ENCODE assay signal across 9 cellular contexts in genomic region chr19:511101-511841, GRCh38. TPM values are rescaled to one million over a fixed set of nuclear protein-coding genes. Genes with fewer than 3 reads are reported as not detected.
DNase-seq lines count a peak whose midpoint lies in the region; ATAC-seq and TF ChIP-seq lines count a peak whose summit lies in the region.
"Had no signal": no experiment of that assay in that cellular context is flagged by ENCODE, and none has a peak within 500 bp of the region (broad histone marks: within the 10 kb centered on the region; RNA-seq: fewer than 3 reads in every experiment).

No MANE protein-coding gene starts in this region.

- peak overlapping the region; percentile 97 for H3K27ac Mint-ChIP-seq in central memory CD8-positive, alpha-beta T cell (ENCODE audit: low read depth)
- no peak overlapping the region for H3K27ac Mint-ChIP-seq in Caco-2 (ENCODE audit: unreplicated experiment)

- no peaks in the 10 kb centered on the region for H3K27me3 ChIP-seq in Caco-2 (replicated peaks; ENCODE audit: control insufficient read depth, insufficient read depth, low read length)

- H3K27me3 Mint-ChIP-seq in central memory CD8-positive, alpha-beta T cell, result no peaks in the 10 kb centered on the region
- H3K27me3 Mint-ChIP-seq in Caco-2 (ENCODE audit: insufficient read depth, unreplicated experiment), result no peaks in the 10 kb centered on the region

- no peaks in the 10 kb centered on the region for H3K9me3 Mint-ChIP-seq in central memory CD8-positive, alpha-beta T cell
- no peaks in the 10 kb centered on the region for H3K9me3 Mint-ChIP-seq in Caco-2 (ENCODE audit: unreplicated experiment)

- peak; percentile 66 for ATAC-seq in central memory CD8-positive, alpha-beta T cell (replicated peaks; ENCODE audit: extremely low read depth, poor library complexity, severe bottlenecking)
- ATAC-seq in GM21717 (IDR thresholded peaks at IDR 0.05; ENCODE audit: unreplicated experiment), result no peak

- no peak for TF ChIP-seq CTCF in Caco-2 (IDR thresholded peaks at IDR 0.05; ENCODE audit: insufficient read depth in 1 of 2, low read depth in 1 of 2, low read length in 1 of 2, severe bottlenecking in 1 of 2, unreplicated experiment in 1 of 2)

- peaks cover 41% of the 10 kb centered on the region for H3K4me1 Mint-ChIP-seq in central memory CD8-positive, alpha-beta T cell
- peaks cover 14% of the 10 kb centered on the region for H3K4me1 Mint-ChIP-seq in Caco-2 (ENCODE audit: low read depth, unreplicated experiment)

- CTCF ChIA-PET in Caco-2 (lab: Charles Lee), result interaction anchor here (0.6 to 1.5 kb wide), 4 partner anchors 10 to 273 kb away, joined by 4 to 9 read pairs (median 6); partner anchors contain the start of genes CDC34 and MADCAM1

- H3K36me3 Mint-ChIP-seq in central memory CD8-positive, alpha-beta T cell (ENCODE audit: insufficient read depth), result peaks cover 26% of the 10 kb centered on the region
- peaks cover 41% of the 10 kb centered on the region for H3K36me3 Mint-ChIP-seq in Caco-2 (ENCODE audit: insufficient read depth, unreplicated experiment)

- POLR2A ChIA-PET in Caco-2 (lab: Charles Lee), result interaction anchor here (1.1 kb wide), 1 partner anchor 19 kb away, joined by 3 read pairs; no protein-coding TSS in a partner anchor

- no peak overlapping the region for H3K4me3 ChIP-seq in Caco-2 (ENCODE audit: low read depth, low read length)

- no peaks in the 10 kb centered on the region for H3K9me3 ChIP-seq in Caco-2

- intact Hi-C loops in Caco-2 (cut with micrococcal nuclease; ENCODE audit: unreplicated experiment), result no loop called here

- H3K4me1 ChIP-seq in Caco-2, result peaks cover 11% of the 10 kb centered on the region

- DNase-seq in DMS 273 treated with DMSO at 0.1 percent for 48 hours (lab: John Stamatoyannopoulos, UW), result peak; percentile 76
- DNase-seq in NCI-H187 treated with DMSO at 0.1 percent for 48 hours (lab: John Stamatoyannopoulos, UW), result peak; percentile 92
- peak; percentile 73 for DNase-seq in activated CD4-positive, alpha-beta T cell treated with anti-CD3 and anti-CD28 coated beads for 1 hour
- DNase-seq in central memory CD8-positive, alpha-beta T cell (ENCODE audit: low spot score in 2 of 2), result peak; percentile 79 to 94
- peak; percentile 41 for DNase-seq in mucosa of gallbladder (ENCODE audit: low spot score)
- DNase-seq in stimulated activated naive CD4-positive, alpha-beta T cell treated with Interleukin-2 at 50 U/mL for 16 hours (lab: John Stamatoyannopoulos, UW), result peak; percentile 65
- DNase-seq in Caco-2, result no peak

- H3K36me3 ChIP-seq in Caco-2 (ENCODE audit: control insufficient read depth, insufficient read depth, low read length), result 0 out of 2 replicates have a peak, but pooled peaks cover 2% of the 10 kb centered on the region

- BruUV-seq in Caco-2 (replicated peaks; lab: Mats Ljungman, UMichigan), result no TSS peak

- H3K4me3 Mint-ChIP-seq in central memory CD8-positive, alpha-beta T cell, result peak overlapping the region; percentile 80
- H3K4me3 Mint-ChIP-seq in Caco-2 (ENCODE audit: unreplicated experiment), result no peak overlapping the region

RNA-seq across cellular contexts. Expression of gene TPGS1, which starts 4.0 kb away (rescaled TPM):
- total RNA-seq in mucosa of gallbladder, result 33.8 TPM
- total RNA-seq in Caco-2 (2022), result 11.5 and 14.9 TPM in 2 replicates

RNA-seq across cellular contexts. Expression of gene MADCAM1, which starts 15.0 kb away (rescaled TPM):
- 5.8 TPM for total RNA-seq in mucosa of gallbladder
- 0.73 and 1.3 TPM in 2 replicates for total RNA-seq in Caco-2 (2022)

RNA-seq across cellular contexts. Expression of gene CDC34, which starts 20.3 kb away (rescaled TPM):
- total RNA-seq in mucosa of gallbladder, result 53.3 TPM
- total RNA-seq in Caco-2 (2022), result 129 and 133 TPM in 2 replicates

RNA-seq across cellular contexts. Expression of gene GZMM, which starts 32.6 kb away (rescaled TPM):
- total RNA-seq in mucosa of gallbladder (2.7 TPM), Caco-2 (2022) (0.35 TPM in 1 of 2 replicates, not detected in the other)
- total RNA-seq: pulmonary artery endothelial cell had no signal

RNA-seq across cellular contexts. Expression of gene SHC2, which starts 50.4 kb away (rescaled TPM):
- 139 TPM for total RNA-seq in mucosa of gallbladder
- total RNA-seq in Caco-2 (2022), result 1.3 and 2.4 TPM in 2 replicates

Comparison
In these comparisons a context has a peak if more than half of its experiments do, and no peak if none do; other contexts are left out.
1. DNase-seq: peak in DMS 273 treated with DMSO at 0.1 percent for 48 hours (single experiment), NCI-H187 treated with DMSO at 0.1 percent for 48 hours (single experiment), activated CD4-positive, alpha-beta T cell treated with anti-CD3 and anti-CD28 coated beads for 1 hour (single experiment), central memory CD8-positive, alpha-beta T cell (2 of 2), mucosa of gallbladder (single experiment) and stimulated activated naive CD4-positive, alpha-beta T cell treated with Interleukin-2 at 50 U/mL for 16 hours (single experiment); none in Caco-2 (0 of 2).